In the genomic region with DNA sequence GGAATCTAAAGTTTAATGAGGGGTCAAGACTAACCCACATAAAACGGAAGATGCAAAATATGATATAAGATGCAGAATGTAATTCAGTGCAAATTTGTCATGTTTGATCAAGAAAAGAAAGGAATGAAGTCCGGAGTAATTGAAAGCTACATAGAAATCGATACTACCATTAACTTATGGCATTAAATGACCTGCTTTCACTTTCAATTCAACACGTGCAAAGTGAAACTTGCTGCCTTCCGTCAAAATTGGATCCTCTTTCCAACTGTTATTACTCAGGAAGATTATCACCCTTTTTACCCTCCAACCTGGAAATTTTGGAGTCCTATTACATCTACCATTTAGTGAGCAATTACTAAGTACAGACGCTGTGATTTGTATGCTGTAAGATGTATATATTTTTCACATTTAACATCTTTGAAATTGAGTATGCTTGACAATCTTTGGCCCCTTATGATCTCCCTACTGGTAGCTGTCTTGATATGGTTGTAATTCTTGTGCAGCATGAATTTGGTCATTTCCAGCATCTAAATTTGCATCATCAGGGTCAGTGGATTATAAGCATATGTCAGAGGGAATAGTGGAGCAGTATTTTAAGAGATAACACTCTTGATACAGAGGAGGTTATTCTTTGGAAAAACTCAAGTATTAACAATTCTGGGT, we compare ENCODE assay signal across 10 cellular contexts. TPM values are rescaled to one million over a fixed set of nuclear protein-coding genes. Genes with fewer than 3 reads are reported as not detected.
DNase-seq lines count a peak whose midpoint lies in the region; ATAC-seq and TF ChIP-seq lines count a peak whose summit lies in the region.
"Had no signal": no experiment of that assay in that cellular context is flagged by ENCODE, and none has a peak within 500 bp of the region (broad histone marks: within the 10 kb centered on the region; RNA-seq: fewer than 3 reads in every experiment).

No MANE protein-coding gene starts in this region.

- H3K36me3 ChIP-seq in Loucy (ENCODE audit: insufficient read depth, low read length) (no peaks in the 10 kb centered on the region), upper lobe of right lung (no peaks in the 10 kb centered on the region), uterus (no peaks in the 10 kb centered on the region)

- intact Hi-C loops in upper lobe of right lung (cut with DNase I) (no loop called here), uterus (cut with DNase I; ENCODE audit: low total_unique reads) (no loop called here)

- H3K27me3 Mint-ChIP-seq in stimulated activated naive CD8-positive, alpha-beta T cell treated with anti-CD3 and anti-CD28 coated beads, Interleukin-15, Interleukin-2, amounts not matched to agents 100 ng/mL and 50 ng/mL, for 24 hours: no peaks in the 10 kb centered on the region
- H3K27me3 Mint-ChIP-seq in central memory CD8-positive, alpha-beta T cell: no peaks in the 10 kb centered on the region

- peak overlapping the region; percentile 41 for H3K4me3 Mint-ChIP-seq in stimulated activated naive CD8-positive, alpha-beta T cell treated with anti-CD3 and anti-CD28 coated beads, Interleukin-15, Interleukin-2, amounts not matched to agents 100 ng/mL and 50 ng/mL, for 24 hours
- peak overlapping the region; percentile 84 for H3K4me3 Mint-ChIP-seq in central memory CD8-positive, alpha-beta T cell

- no peak for TF ChIP-seq POLR2A in uterus (IDR thresholded peaks at IDR 0.05)

- H3K9ac ChIP-seq in Loucy (ENCODE audit: low read depth, low read length, poor library complexity, severe bottlenecking): peak overlapping the region; percentile 10

- H3K4me3 ChIP-seq in Loucy (ENCODE audit: low read length, poor library complexity, severe bottlenecking) (peak overlapping the region; percentile 70), upper lobe of right lung (peak overlapping the region; percentile 9), uterus (no peak overlapping the region)

- H3K4me1 ChIP-seq in Loucy (ENCODE audit: insufficient read depth, low read length, poor library complexity, severe bottlenecking) (peaks cover 4% of the 10 kb centered on the region), upper lobe of right lung (no peaks in the 10 kb centered on the region), uterus (no peaks in the 10 kb centered on the region)

- no peaks in the 10 kb centered on the region for H3K9me2 ChIP-seq in Loucy (replicated peaks; ENCODE audit: low read depth, low read length)

- no peak overlapping the region for H3K27ac ChIP-seq in upper lobe of right lung
- no peak overlapping the region for H3K27ac ChIP-seq in uterus

- H2AFZ ChIP-seq in Loucy (ENCODE audit: low read length): peak overlapping the region; percentile 91

- H4K20me1 ChIP-seq in Loucy (ENCODE audit: insufficient read depth, low read length, poor library complexity, severe bottlenecking): no peaks in the 10 kb centered on the region

- H3K4me1 Mint-ChIP-seq in stimulated activated naive CD8-positive, alpha-beta T cell treated with anti-CD3 and anti-CD28 coated beads, Interleukin-15, Interleukin-2, amounts not matched to agents 100 ng/mL and 50 ng/mL, for 24 hours (ENCODE audit: low read depth): peaks cover 9% of the 10 kb centered on the region
- peaks cover 17% of the 10 kb centered on the region for H3K4me1 Mint-ChIP-seq in central memory CD8-positive, alpha-beta T cell

- H3K27me3 ChIP-seq in Loucy (ENCODE audit: insufficient read depth, low read length, poor library complexity, severe bottlenecking) (no peaks in the 10 kb centered on the region), upper lobe of right lung (no peaks in the 10 kb centered on the region), uterus (no peaks in the 10 kb centered on the region)

- no peaks in the 10 kb centered on the region for H3K9me3 Mint-ChIP-seq in stimulated activated naive CD8-positive, alpha-beta T cell treated with anti-CD3 and anti-CD28 coated beads, Interleukin-15, Interleukin-2, amounts not matched to agents 100 ng/mL and 50 ng/mL, for 24 hours
- H3K9me3 Mint-ChIP-seq in central memory CD8-positive, alpha-beta T cell: no peaks in the 10 kb centered on the region

- H3K79me2 ChIP-seq in Loucy (ENCODE audit: insufficient read depth, low read length): no peaks in the 10 kb centered on the region

- TF ChIP-seq CTCF in Loucy (conservative IDR thresholded peaks at IDR 0.05; ENCODE audit: low read length) (no peak), upper lobe of right lung (IDR thresholded peaks at IDR 0.05) (no peak), uterus (IDR thresholded peaks at IDR 0.05) (no peak)

- H3F3A ChIP-seq in Loucy (ENCODE audit: low read depth): no peaks in the 10 kb centered on the region

- H3K9me3 ChIP-seq in Loucy (ENCODE audit: insufficient read depth, low read depth, low read length) (no peaks in the 10 kb centered on the region), upper lobe of right lung (no peaks in the 10 kb centered on the region), uterus (no peaks in the 10 kb centered on the region)

- peak overlapping the region; percentile 76 for H3K4me2 ChIP-seq in Loucy (ENCODE audit: low read depth, low read length, poor library complexity, severe bottlenecking)

- no peak for DNase-seq in stimulated activated naive CD8-positive, alpha-beta T cell treated with anti-CD3 and anti-CD28 coated beads, Interleukin-15, Interleukin-2, amounts not matched to agents 100 U/mL and 50 U/mL, for 24 hours
- DNase-seq in central memory CD8-positive, alpha-beta T cell (ENCODE audit: low spot score in 2 of 2): no peak
- DNase-seq in upper lobe of right lung (no peak), ecto neural progenitor cell (ENCODE audit: low spot score) (no peak), activated gamma-delta T cell (lab: John Stamatoyannopoulos, UW) (no peak), uterus (no peak)
- DNase-seq: activated CD8-positive, alpha-beta memory T cell treated with anti-CD3 and anti-CD28 coated beads, Interleukin-2, amount 50 U/mL, for 48 hours; COR-L47 had no signal

- H3K36me3 Mint-ChIP-seq in stimulated activated naive CD8-positive, alpha-beta T cell treated with anti-CD3 and anti-CD28 coated beads, Interleukin-15, Interleukin-2, amounts not matched to agents 100 ng/mL and 50 ng/mL, for 24 hours (ENCODE audit: low read depth): no peaks in the 10 kb centered on the region
- H3K36me3 Mint-ChIP-seq in central memory CD8-positive, alpha-beta T cell (ENCODE audit: insufficient read depth): no peaks in the 10 kb centered on the region

- no peak overlapping the region for H3K27ac Mint-ChIP-seq in stimulated activated naive CD8-positive, alpha-beta T cell treated with anti-CD3 and anti-CD28 coated beads, Interleukin-15, Interleukin-2, amounts not matched to agents 100 ng/mL and 50 ng/mL, for 24 hours
- peak overlapping the region; percentile 88 for H3K27ac Mint-ChIP-seq in central memory CD8-positive, alpha-beta T cell (ENCODE audit: low read depth)

- no peak for ATAC-seq in stimulated activated naive CD8-positive, alpha-beta T cell treated with anti-CD3 and anti-CD28 coated beads, Interleukin-15, Interleukin-2, amounts not matched to agents 100 U/mL and 50 U/mL, for 24 hours
- ATAC-seq in central memory CD8-positive, alpha-beta T cell (replicated peaks; ENCODE audit: extremely low read depth, poor library complexity, severe bottlenecking): peak; percentile 38
- ATAC-seq in upper lobe of right lung: no peak

RNA-seq across cellular contexts. Expression of a gene that starts 18.6 kb away (rescaled TPM):
- total RNA-seq in upper lobe of right lung (not detected), uterus (1 to 10 TPM in 1 of 4 donors, under 1 TPM in 3; under 0.01 to 3.0 (median 0.45) TPM)

Comparison
In these comparisons a context has a peak if more than half of its experiments do, and no peak if none do; other contexts are left out.
1. H3K4me3 ChIP-seq: peak in Loucy (single experiment) and upper lobe of right lung (single experiment); none in uterus (0 of 2).